ENCODE assay signal across 22 cellular contexts in genomic region chr18:68220458-68220857, GRCh38.
DNase-seq lines count a peak whose midpoint lies in the region; ATAC-seq, FAIRE-seq and TF ChIP-seq lines count a peak whose summit lies in the region.
"Had no signal": no experiment of that assay in that cellular context is flagged by ENCODE, and none has a peak within 500 bp of the region (broad histone marks: within the 10 kb centered on the region; RNA-seq: fewer than 3 reads in every experiment).

No MANE protein-coding gene starts in this region.

- no peak overlapping the region for H4K91ac ChIP-seq in neuronal stem cell (ENCODE audit: low read depth, low read length, poor library complexity)

- H3K27ac ChIP-seq in BLaER1, result no peak overlapping the region
- no peak overlapping the region for H3K27ac ChIP-seq in astrocyte (ENCODE audit: low read depth, low read length)
- no peak overlapping the region for H3K27ac ChIP-seq in neuronal stem cell (replicated peaks; ENCODE audit: low read length)
- no peak overlapping the region for H3K27ac ChIP-seq in aorta (ENCODE audit: low read depth in 1 of 2, low read length in 2 of 2)
- H3K27ac ChIP-seq: A549, KMS-11 had no signal

- intact Hi-C loops in aorta (cut with DNase I), result no loop called here

- H4K20me1 ChIP-seq in BLaER1 (no peaks in the 10 kb centered on the region), astrocyte (ENCODE audit: insufficient read depth, low read length) (no peaks in the 10 kb centered on the region)

- no peak overlapping the region for H3K18ac ChIP-seq in neuronal stem cell (ENCODE audit: low read length)

- no peak overlapping the region for H2AFZ ChIP-seq in astrocyte (ENCODE audit: low read depth, low read length)
- peak overlapping the region; percentile 6 for H2AFZ ChIP-seq in neuronal stem cell (ENCODE audit: low read length)

- H3K14ac ChIP-seq in neuronal stem cell (ENCODE audit: low read length), result no peak overlapping the region

- H3K23ac ChIP-seq in neuronal stem cell (ENCODE audit: low read depth, low read length, poor library complexity), result no peak overlapping the region

- no peaks in the 10 kb centered on the region for H3K36me3 ChIP-seq in BLaER1
- H3K36me3 ChIP-seq in astrocyte (ENCODE audit: insufficient read depth, low read length), result no peaks in the 10 kb centered on the region
- no peaks in the 10 kb centered on the region for H3K36me3 ChIP-seq in neuronal stem cell (replicated peaks in 1 of 2; ENCODE audit: control insufficient read depth in 2 of 2, insufficient read depth in 2 of 2, low read length in 2 of 2)
- H3K36me3 ChIP-seq in aorta (ENCODE audit: control insufficient read depth in 1 of 2, insufficient read depth in 2 of 2, low read length in 1 of 2), result no peaks in the 10 kb centered on the region

- no peak overlapping the region for H3K4me3 ChIP-seq in BLaER1
- H3K4me3 ChIP-seq in astrocyte (ENCODE audit: insufficient read depth, low read depth, low read length), result no peak overlapping the region
- H3K4me3 ChIP-seq in neuronal stem cell (ENCODE audit: low read length in 2 of 2), result no peak overlapping the region
- no peak overlapping the region for H3K4me3 ChIP-seq in aorta (ENCODE audit: low read length in 2 of 2)
- H3K4me3 ChIP-seq: A549 had no signal

- H3K4me1 Mint-ChIP-seq in HFFc6 (ENCODE audit: low read depth) (peaks cover 47% of the 10 kb centered on the region), astrocyte (ENCODE audit: low read depth, unreplicated experiment) (peaks cover 29% of the 10 kb centered on the region)

- no peak overlapping the region for H2BK12ac ChIP-seq in neuronal stem cell (ENCODE audit: low read length)

- H3K9me3 ChIP-seq in BLaER1 (no peaks in the 10 kb centered on the region), astrocyte (ENCODE audit: insufficient read depth, low read depth, low read length) (no peaks in the 10 kb centered on the region), neuronal stem cell (replicated peaks in 1 of 2; ENCODE audit: control insufficient read depth in 2 of 2, insufficient read depth in 1 of 2, low read depth in 1 of 2, low read length in 2 of 2) (no peaks in the 10 kb centered on the region), aorta (ENCODE audit: control insufficient read depth, low read length) (no peaks in the 10 kb centered on the region)
- H3K9me3 ChIP-seq: A549 had no signal

- no peak overlapping the region for H2BK5ac ChIP-seq in neuronal stem cell (ENCODE audit: low read length)

- H3K79me1 ChIP-seq in neuronal stem cell (ENCODE audit: low read depth, low read length), result no peaks in the 10 kb centered on the region

- H3K9ac ChIP-seq in BLaER1 (no peak overlapping the region), astrocyte (ENCODE audit: low read length) (no peak overlapping the region), neuronal stem cell (ENCODE audit: low read depth, low read length, poor library complexity) (no peak overlapping the region)
- H3K9ac ChIP-seq: KMS-11 had no signal

- FAIRE-seq in astrocyte (lab: Jason Lieb, UNC), result no peak
- FAIRE-seq: A549 had no signal

- no peaks in the 10 kb centered on the region for H3K79me2 ChIP-seq in astrocyte (ENCODE audit: insufficient read depth, low read length)

- no peak overlapping the region for H3K4ac ChIP-seq in neuronal stem cell (ENCODE audit: low read length)

- no peak overlapping the region for H3K4me3 Mint-ChIP-seq in HFFc6
- no peak overlapping the region for H3K4me3 Mint-ChIP-seq in astrocyte (ENCODE audit: unreplicated experiment)
- H3K4me3 Mint-ChIP-seq: CD8-positive, alpha-beta T cell had no signal

- H3K4me1 ChIP-seq in BLaER1 (peaks cover 17% of the 10 kb centered on the region), astrocyte (ENCODE audit: insufficient read depth, low read length) (peaks cover 5% of the 10 kb centered on the region), neuronal stem cell (ENCODE audit: control insufficient read depth in 2 of 2, insufficient read depth in 1 of 2, low read depth in 1 of 2, low read length in 2 of 2) (peaks cover 0 to 8% of the 10 kb centered on the region in 2 donors), aorta (ENCODE audit: control insufficient read depth in 1 of 2, insufficient read depth in 2 of 2, low read length in 2 of 2) (peaks cover 0 to 2% of the 10 kb centered on the region in 2 donors)
- H3K4me1 ChIP-seq: A549 had no signal

- no peak overlapping the region for H2BK15ac ChIP-seq in neuronal stem cell (ENCODE audit: low read length)

- H2AK5ac ChIP-seq in neuronal stem cell (ENCODE audit: low read depth, low read length), result no peak overlapping the region

- H2BK120ac ChIP-seq in neuronal stem cell (ENCODE audit: low read depth, low read length), result no peak overlapping the region

- H3K36me3 Mint-ChIP-seq in HFFc6 (ENCODE audit: low read depth) (0 out of 2 replicates have a peak, but pooled peaks cover 4% of the 10 kb centered on the region), astrocyte (ENCODE audit: low read depth, unreplicated experiment) (no peaks in the 10 kb centered on the region)
- H3K36me3 Mint-ChIP-seq: CD8-positive, alpha-beta T cell had no signal

- no peak overlapping the region for H4K8ac ChIP-seq in neuronal stem cell (ENCODE audit: low read depth, low read length)

- WGBS in neuronal stem cell (ENCODE audit: extremely low coverage in 2 of 2, insufficient read length in 2 of 2, insufficient replicate concordance in 1 of 2), 2 donors, result no CpG with 5 or more reads among the region's 2 CpGs
- 97 to 100% methylated on average over 2 of the region's 2 CpGs for WGBS in aorta, 2 donors

- H3K27ac Mint-ChIP-seq in HFFc6 (peak overlapping the region; percentile 5), astrocyte (ENCODE audit: unreplicated experiment) (peak overlapping the region; percentile 28)
- H3K27ac Mint-ChIP-seq: CD8-positive, alpha-beta T cell had no signal

- TF ChIP-seq CTCF in HFFc6 (IDR thresholded peaks at IDR 0.05) (no peak), astrocyte (IDR thresholded peaks at IDR 0.05; ENCODE audit: insufficient read depth, low read depth, low read length) (no peak)

- peak overlapping the region; percentile 19; the same call in 1 of the 2 replicates for H3K4me2 ChIP-seq in BLaER1
- no peak overlapping the region for H3K4me2 ChIP-seq in astrocyte (ENCODE audit: low read length)
- H3K4me2 ChIP-seq in neuronal stem cell (ENCODE audit: insufficient read depth, low read length, poor library complexity, severe bottlenecking), result no peak overlapping the region
- H3K4me2 ChIP-seq: A549, KMS-11 had no signal

- ATAC-seq in aorta (ENCODE audit: low FRiP score), result no peak
- ATAC-seq: A549; CD8-positive, alpha-beta T cell; HCT116; PC-3 had no signal

- H3K27me3 ChIP-seq in BLaER1 (no peaks in the 10 kb centered on the region), astrocyte (ENCODE audit: insufficient read depth, low read length) (no peaks in the 10 kb centered on the region), neuronal stem cell (ENCODE audit: control insufficient read depth in 3 of 3, insufficient read depth in 3 of 3, low read depth in 1 of 3, low read length in 3 of 3) (no peaks in the 10 kb centered on the region), aorta (ENCODE audit: control insufficient read depth in 1 of 2, insufficient read depth in 2 of 2, low read length in 1 of 2) (no peaks in the 10 kb centered on the region)

- DNase-seq in HFFc6 (no peak), astrocyte (ENCODE audit: low read depth) (no peak), neuronal stem cell (ENCODE audit: low spot score) (no peak), HCEC 1CT (no peak), aorta (no peak), SK-N-DZ (ENCODE audit: low spot score) (no peak)
- no peak for DNase-seq in activated CD4-positive, alpha-beta T cell treated with anti-CD3 and anti-CD28 coated beads for 48 hours
- DNase-seq: Calu3; CD8-positive, alpha-beta T cell; DMS79 treated with DMSO at 0.1 percent for 48 hours; NCI-H1417; NCI-H1930; NCI-H226; NCI-H524; NCI-H82; PC-3; RPMI8226; SIG-M5 had no signal

- no peaks in the 10 kb centered on the region for H3K27me3 Mint-ChIP-seq in HFFc6 (ENCODE audit: insufficient read depth)
- H3K27me3 Mint-ChIP-seq in astrocyte (ENCODE audit: low read depth, unreplicated experiment), result no peaks in the 10 kb centered on the region

- H3K9me3 Mint-ChIP-seq in HFFc6 (no peaks in the 10 kb centered on the region), astrocyte (ENCODE audit: unreplicated experiment) (no peaks in the 10 kb centered on the region)
- H3K9me3 Mint-ChIP-seq: CD8-positive, alpha-beta T cell had no signal
